In the genomic region with DNA sequence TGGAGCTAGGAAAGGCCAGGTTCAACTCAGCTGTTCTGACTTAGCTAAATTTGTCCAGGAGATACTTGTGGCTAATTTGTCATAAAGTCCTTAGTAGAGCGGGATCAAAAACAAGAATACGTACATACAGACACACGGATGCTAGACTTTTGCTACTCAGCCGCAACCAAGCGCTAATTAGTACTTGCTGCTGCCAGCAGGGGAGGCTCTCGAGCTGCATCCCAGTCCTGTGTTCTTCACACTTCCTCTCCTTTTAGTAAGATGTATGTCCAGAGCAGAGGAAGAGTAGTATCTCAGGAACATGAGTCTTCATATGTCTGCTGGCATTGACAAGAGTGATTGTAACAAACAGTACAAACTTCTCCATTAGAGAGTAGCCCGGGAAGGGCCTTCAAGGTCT, we compare ENCODE assay signal across 12 cellular contexts. TPM values are rescaled to one million over a fixed set of nuclear protein-coding genes. Genes with fewer than 3 reads are reported as not detected.
A peak's percentile ranks its signal among the peaks of the same experiment; 100 is the strongest.
DNase-seq lines count a peak whose midpoint lies in the region; ATAC-seq and TF ChIP-seq lines count a peak whose summit lies in the region.
"Had no signal": no experiment of that assay in that cellular context is flagged by ENCODE, and none has a peak within 500 bp of the region (broad histone marks: within the 10 kb centered on the region; RNA-seq: fewer than 3 reads in every experiment).

No MANE protein-coding gene starts in this region.

- H3K36me3 ChIP-seq in BE2C, result no peaks in the 10 kb centered on the region
- no peaks in the 10 kb centered on the region for H3K36me3 ChIP-seq in aorta (ENCODE audit: control insufficient read depth in 1 of 2, insufficient read depth in 2 of 2, low read length in 1 of 2)

- intact Hi-C loops in aorta (cut with DNase I), result loop anchor here in 1 of 2 donors (10.0 kb wide), 1 partner anchor 391 kb away; no protein-coding TSS in a partner anchor

- H3K27ac ChIP-seq in VCaP (no peak overlapping the region), aorta (ENCODE audit: low read depth in 1 of 2, low read length in 2 of 2) (no peak overlapping the region)
- H3K27ac ChIP-seq: esophagus squamous epithelium, HL-60 had no signal

- H3K27me3 ChIP-seq in BE2C (no peaks in the 10 kb centered on the region), aorta (ENCODE audit: control insufficient read depth in 1 of 2, insufficient read depth in 2 of 2, low read length in 1 of 2) (no peaks in the 10 kb centered on the region)
- H3K27me3 ChIP-seq: esophagus squamous epithelium had no signal

- 90 to 94% methylated on average over 7 of the region's 7 CpGs for WGBS in aorta, 2 donors

- no peaks in the 10 kb centered on the region for H3K9me3 ChIP-seq in BE2C
- H3K9me3 ChIP-seq in aorta (ENCODE audit: control insufficient read depth, low read length), result no peaks in the 10 kb centered on the region
- H3K9me3 ChIP-seq: esophagus squamous epithelium had no signal

- DNase-seq in BE2C, result no peak
- DNase-seq in GM12865 (ENCODE audit: low read depth), result no peak
- DNase-seq in iPS-NIHi11 (ENCODE audit: low spot score), result peak; percentile 46
- no peak for DNase-seq in SHP77 treated with DMSO at 0.1 percent for 48 hours (lab: John Stamatoyannopoulos, UW)
- DNase-seq in aorta, result no peak
- DNase-seq: activated gamma-delta T cell, esophagus squamous epithelium, NCI-H2171 treated with DMSO at 0.1 percent for 48 hours had no signal

- ATAC-seq in GM21737 (IDR thresholded peaks at IDR 0.05; ENCODE audit: unreplicated experiment), result no peak
- ATAC-seq in aorta (ENCODE audit: low FRiP score), result no peak
- no peak for ATAC-seq in HG03095 (IDR thresholded peaks at IDR 0.05; ENCODE audit: unreplicated experiment)

- TF ChIP-seq CTCF in BE2C (IDR thresholded peaks at IDR 0.05; ENCODE audit: low read depth, low read length), result peak; percentile 31; the same call in 1 of the 2 replicates
- peak; percentile 28 for TF ChIP-seq CTCF in GM12865 (IDR thresholded peaks at IDR 0.05; ENCODE audit: insufficient read depth, low read depth, low read length, missing control alignments)
- TF ChIP-seq CTCF in VCaP (conservative IDR thresholded peaks at IDR 0.05), result peak; percentile 46

- H3K4me3 ChIP-seq in BE2C (ENCODE audit: low read depth, low read length), result no peak overlapping the region
- H3K4me3 ChIP-seq in GM12865 (ENCODE audit: low read depth, low read length), result no peak overlapping the region
- H3K4me3 ChIP-seq in aorta (ENCODE audit: low read length in 2 of 2), result no peak overlapping the region
- H3K4me3 ChIP-seq: esophagus squamous epithelium had no signal

- H3K4me1 ChIP-seq in BE2C (no peaks in the 10 kb centered on the region), aorta (ENCODE audit: control insufficient read depth in 1 of 2, insufficient read depth in 2 of 2, low read length in 2 of 2) (no peaks in the 10 kb centered on the region)

RNA-seq across cellular contexts. Expression of a gene that starts 58.3 kb away (rescaled TPM):
- polyA plus RNA-seq in BE2C (2012; ENCODE audit: insufficient read depth, insufficient read length, low read depth), result 18.2 TPM
- total RNA-seq in aorta, result 100 to 1,000 TPM in 1 of 2 donors, 10 to 100 TPM in 1; 42.0 to 144 TPM
- polyA plus RNA-seq in aorta, result 100 to 1,000 TPM in 1 of 2 donors, 10 to 100 TPM in 1; 84.9 to 141 TPM
